In the genomic region with DNA sequence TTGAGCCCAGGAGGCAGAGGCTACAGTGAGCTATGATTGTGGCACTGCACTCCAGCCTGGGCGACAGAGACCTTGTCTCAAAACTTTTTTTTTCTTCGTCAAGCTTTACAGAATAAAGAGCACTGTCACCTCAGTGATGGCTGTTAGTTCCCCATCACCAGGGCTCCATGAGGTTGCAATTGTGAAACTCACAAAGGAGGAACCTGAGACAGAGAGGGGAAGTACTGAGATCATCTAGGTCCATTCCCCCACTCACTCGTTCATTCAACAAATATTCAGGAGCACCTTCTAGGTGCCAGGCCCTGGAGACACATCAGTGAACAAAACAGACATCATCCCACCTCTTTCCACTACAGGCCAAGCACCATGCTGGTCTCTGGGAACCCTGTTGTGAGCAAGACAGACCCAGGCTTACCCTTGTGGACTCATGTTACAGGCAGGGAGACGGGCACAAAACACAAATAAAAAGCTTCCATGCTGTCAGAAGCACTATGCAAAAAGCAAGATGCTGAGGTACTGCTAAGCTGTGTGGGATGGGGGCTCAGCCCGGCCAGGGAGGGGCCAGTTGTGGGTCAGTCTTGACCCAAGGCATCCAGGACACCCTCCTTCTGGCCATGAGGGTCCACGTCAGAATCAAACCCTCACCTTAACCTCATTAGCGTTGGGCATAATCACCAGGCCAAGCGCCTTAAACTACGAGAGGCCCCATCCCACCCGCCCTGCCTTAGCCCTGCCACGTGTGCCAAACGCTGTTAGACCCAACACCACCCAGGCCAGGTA, we compare ENCODE assay signal across 1 cellular context.
TF ChIP-seq lines count a peak whose summit lies in the region.

No MANE protein-coding gene starts in this region.

TF ChIP-seq in GM12878, 131 proteins besides CTCF, POLR2A, EP300 and RAD21 (continued from another document):
- TF ChIP-seq, protein P1, sequence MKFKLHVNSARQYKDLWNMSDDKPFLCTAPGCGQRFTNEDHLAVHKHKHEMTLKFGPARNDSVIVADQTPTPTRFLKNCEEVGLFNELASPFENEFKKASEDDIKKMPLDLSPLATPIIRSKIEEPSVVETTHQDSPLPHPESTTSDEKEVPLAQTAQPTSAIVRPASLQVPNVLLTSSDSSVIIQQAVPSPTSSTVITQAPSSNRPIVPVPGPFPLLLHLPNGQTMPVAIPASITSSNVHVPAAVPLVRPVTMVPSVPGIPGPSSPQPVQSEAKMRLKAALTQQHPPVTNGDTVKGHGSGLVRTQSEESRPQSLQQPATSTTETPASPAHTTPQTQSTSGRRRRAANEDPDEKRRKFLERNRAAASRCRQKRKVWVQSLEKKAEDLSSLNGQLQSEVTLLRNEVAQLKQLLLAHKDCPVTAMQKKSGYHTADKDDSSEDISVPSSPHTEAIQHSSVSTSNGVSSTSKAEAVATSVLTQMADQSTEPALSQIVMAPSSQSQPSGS (IDR thresholded peaks at IDR 0.05; ENCODE audit: low read length) = no peak
- TF ChIP-seq PML (IDR thresholded peaks at IDR 0.05; ENCODE audit: low read length) = no peak
- TF ChIP-seq, protein P2, sequence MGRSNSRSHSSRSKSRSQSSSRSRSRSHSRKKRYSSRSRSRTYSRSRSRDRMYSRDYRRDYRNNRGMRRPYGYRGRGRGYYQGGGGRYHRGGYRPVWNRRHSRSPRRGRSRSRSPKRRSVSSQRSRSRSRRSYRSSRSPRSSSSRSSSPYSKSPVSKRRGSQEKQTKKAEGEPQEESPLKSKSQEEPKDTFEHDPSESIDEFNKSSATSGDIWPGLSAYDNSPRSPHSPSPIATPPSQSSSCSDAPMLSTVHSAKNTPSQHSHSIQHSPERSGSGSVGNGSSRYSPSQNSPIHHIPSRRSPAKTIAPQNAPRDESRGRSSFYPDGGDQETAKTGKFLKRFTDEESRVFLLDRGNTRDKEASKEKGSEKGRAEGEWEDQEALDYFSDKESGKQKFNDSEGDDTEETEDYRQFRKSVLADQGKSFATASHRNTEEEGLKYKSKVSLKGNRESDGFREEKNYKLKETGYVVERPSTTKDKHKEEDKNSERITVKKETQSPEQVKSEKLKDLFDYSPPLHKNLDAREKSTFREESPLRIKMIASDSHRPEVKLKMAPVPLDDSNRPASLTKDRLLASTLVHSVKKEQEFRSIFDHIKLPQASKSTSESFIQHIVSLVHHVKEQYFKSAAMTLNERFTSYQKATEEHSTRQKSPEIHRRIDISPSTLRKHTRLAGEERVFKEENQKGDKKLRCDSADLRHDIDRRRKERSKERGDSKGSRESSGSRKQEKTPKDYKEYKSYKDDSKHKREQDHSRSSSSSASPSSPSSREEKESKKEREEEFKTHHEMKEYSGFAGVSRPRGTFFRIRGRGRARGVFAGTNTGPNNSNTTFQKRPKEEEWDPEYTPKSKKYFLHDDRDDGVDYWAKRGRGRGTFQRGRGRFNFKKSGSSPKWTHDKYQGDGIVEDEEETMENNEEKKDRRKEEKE (IDR thresholded peaks at IDR 0.05) = no peak
- TF ChIP-seq, protein P3, sequence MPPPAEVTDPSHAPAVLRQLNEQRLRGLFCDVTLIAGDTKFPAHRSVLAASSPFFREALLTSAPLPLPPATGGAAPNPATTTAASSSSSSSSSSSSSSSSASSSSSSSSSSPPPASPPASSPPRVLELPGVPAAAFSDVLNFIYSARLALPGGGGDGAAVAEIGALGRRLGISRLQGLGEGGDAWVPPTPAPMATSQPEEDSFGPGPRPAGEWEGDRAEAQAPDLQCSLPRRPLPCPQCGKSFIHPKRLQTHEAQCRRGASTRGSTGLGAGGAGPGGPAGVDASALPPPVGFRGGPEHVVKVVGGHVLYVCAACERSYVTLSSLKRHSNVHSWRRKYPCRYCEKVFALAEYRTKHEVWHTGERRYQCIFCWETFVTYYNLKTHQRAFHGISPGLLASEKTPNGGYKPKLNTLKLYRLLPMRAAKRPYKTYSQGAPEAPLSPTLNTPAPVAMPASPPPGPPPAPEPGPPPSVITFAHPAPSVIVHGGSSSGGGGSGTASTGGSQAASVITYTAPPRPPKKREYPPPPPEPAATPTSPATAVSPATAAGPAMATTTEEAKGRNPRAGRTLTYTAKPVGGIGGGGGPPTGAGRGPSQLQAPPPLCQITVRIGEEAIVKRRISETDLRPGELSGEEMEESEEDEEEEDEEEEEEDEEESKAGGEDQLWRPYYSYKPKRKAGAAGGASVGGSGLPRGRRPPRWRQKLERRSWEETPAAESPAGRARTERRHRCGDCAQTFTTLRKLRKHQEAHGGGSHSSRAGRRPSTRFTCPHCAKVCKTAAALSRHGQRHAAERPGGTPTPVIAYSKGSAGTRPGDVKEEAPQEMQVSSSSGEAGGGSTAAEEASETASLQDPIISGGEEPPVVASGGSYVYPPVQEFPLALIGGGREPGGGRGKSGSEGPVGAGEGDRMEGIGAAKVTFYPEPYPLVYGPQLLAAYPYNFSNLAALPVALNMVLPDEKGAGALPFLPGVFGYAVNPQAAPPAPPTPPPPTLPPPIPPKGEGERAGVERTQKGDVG (CRISPR knock-in tag; IDR thresholded peaks at IDR 0.05) = no peak
- TF ChIP-seq SP1 (IDR thresholded peaks at IDR 0.05; ENCODE audit: low read depth, low read length) = no peak
- no peak for TF ChIP-seq PAX8 (IDR thresholded peaks at IDR 0.05)
- TF ChIP-seq, protein P4, sequence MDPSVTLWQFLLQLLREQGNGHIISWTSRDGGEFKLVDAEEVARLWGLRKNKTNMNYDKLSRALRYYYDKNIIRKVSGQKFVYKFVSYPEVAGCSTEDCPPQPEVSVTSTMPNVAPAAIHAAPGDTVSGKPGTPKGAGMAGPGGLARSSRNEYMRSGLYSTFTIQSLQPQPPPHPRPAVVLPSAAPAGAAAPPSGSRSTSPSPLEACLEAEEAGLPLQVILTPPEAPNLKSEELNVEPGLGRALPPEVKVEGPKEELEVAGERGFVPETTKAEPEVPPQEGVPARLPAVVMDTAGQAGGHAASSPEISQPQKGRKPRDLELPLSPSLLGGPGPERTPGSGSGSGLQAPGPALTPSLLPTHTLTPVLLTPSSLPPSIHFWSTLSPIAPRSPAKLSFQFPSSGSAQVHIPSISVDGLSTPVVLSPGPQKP (IDR thresholded peaks at IDR 0.05; ENCODE audit: low read depth, low read length) = no peak
- TF ChIP-seq ETV6 (conservative IDR thresholded peaks at IDR 0.05 in 1 of 2, IDR thresholded peaks at IDR 0.05 in 1 of 2; ENCODE audit: borderline replicate concordance in 1 of 2, low read depth in 1 of 2) = 0 out of 4 replicates have a peak, but pooled peaks of 1 of the 2 experiments have one; percentile 25
- no peak for TF ChIP-seq CHD2 (IDR thresholded peaks at IDR 0.05; ENCODE audit: borderline replicate concordance, low read depth, low read length)
- no peak for TF ChIP-seq SUZ12 (IDR thresholded peaks at IDR 0.05; ENCODE audit: unreplicated experiment)
- TF ChIP-seq TBL1XR1 (IDR thresholded peaks at IDR 0.05; ENCODE audit: low read depth, low read length) = no peak
- TF ChIP-seq, protein P5, sequence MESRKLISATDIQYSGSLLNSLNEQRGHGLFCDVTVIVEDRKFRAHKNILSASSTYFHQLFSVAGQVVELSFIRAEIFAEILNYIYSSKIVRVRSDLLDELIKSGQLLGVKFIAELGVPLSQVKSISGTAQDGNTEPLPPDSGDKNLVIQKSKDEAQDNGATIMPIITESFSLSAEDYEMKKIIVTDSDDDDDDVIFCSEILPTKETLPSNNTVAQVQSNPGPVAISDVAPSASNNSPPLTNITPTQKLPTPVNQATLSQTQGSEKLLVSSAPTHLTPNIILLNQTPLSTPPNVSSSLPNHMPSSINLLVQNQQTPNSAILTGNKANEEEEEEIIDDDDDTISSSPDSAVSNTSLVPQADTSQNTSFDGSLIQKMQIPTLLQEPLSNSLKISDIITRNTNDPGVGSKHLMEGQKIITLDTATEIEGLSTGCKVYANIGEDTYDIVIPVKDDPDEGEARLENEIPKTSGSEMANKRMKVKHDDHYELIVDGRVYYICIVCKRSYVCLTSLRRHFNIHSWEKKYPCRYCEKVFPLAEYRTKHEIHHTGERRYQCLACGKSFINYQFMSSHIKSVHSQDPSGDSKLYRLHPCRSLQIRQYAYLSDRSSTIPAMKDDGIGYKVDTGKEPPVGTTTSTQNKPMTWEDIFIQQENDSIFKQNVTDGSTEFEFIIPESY (IDR thresholded peaks at IDR 0.05) = no peak
